ENCODE assay signal across 8 cellular contexts in the genomic region with DNA sequence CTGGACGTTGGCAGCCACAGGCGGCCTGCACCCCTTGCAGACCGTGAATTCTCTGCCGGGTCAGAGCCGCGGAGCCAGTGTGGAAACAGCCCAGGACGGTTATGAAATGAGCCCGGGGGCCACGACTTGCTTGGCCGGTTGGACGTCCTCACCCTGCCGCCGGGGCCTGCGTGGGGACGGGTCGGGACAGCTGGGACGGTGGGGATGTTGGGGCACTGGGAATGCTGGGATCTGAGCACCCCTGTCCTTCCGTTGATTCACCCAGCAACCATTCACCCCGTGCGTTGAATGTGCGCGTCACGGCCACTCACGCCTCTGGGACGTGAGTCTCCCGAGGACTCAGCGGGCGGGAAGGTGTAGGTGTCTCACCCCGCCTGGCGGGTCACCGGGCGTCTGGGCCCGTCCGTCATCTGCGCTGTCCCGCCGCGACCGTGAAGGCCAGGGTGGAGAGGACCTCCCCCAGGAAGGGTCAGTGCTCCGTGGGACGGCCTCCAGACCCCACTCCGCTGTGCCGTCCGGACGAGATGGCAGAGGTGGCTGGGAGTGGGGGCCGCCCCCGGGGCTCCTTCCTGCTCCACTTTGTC. TPM values are rescaled to one million over a fixed set of nuclear protein-coding genes. Genes with fewer than 3 reads are reported as not detected.
A peak's percentile ranks its signal among the peaks of the same experiment; 100 is the strongest.
DNase-seq lines count a peak whose midpoint lies in the region; ATAC-seq, FAIRE-seq and TF ChIP-seq lines count a peak whose summit lies in the region.

No MANE protein-coding gene starts in this region.

- H3K79me2 ChIP-seq in SU-DHL-6 (ENCODE audit: insufficient read depth, low read length) = no peaks in the 10 kb centered on the region

- no peaks in the 10 kb centered on the region for H3K9me3 ChIP-seq in SU-DHL-6 (ENCODE audit: insufficient read depth, low read length)
- no peaks in the 10 kb centered on the region for H3K9me3 ChIP-seq in esophagus (ENCODE audit: control insufficient read depth in 2 of 2, insufficient read depth in 1 of 2, low read depth in 1 of 2, low read length in 1 of 2)

- no peaks in the 10 kb centered on the region for H4K20me1 ChIP-seq in SU-DHL-6 (ENCODE audit: low read depth, low read length)

- 3 to 11% methylated on average over 47 of the region's 47 CpGs for WGBS in esophagus, 2 donors

- H3K4me1 Mint-ChIP-seq in natural killer cell = peaks cover 0 to 41% of the 10 kb centered on the region in 2 donors

- H3F3A ChIP-seq in SU-DHL-6 (ENCODE audit: insufficient read depth) = peaks cover 6% of the 10 kb centered on the region

- POLR2A ChIA-PET in GM10248 (lab: Yijun Ruan, JAX) = no interaction called here

- H3K4me3 ChIP-seq in SU-DHL-6 (ENCODE audit: insufficient read depth, low read length, poor library complexity, severe bottlenecking) (peak overlapping the region; percentile 44), esophagus (ENCODE audit: low read depth in 1 of 2, low read length in 2 of 2) (peak overlapping the region; percentile 61 to 73)

- H3K27me3 ChIP-seq in SU-DHL-6 (ENCODE audit: low read length) = no peaks in the 10 kb centered on the region
- H3K27me3 ChIP-seq in esophagus (ENCODE audit: control insufficient read depth in 1 of 2, insufficient read depth in 2 of 2, low read length in 2 of 2) = no peaks in the 10 kb centered on the region

- H2AFZ ChIP-seq in SU-DHL-6 (ENCODE audit: low read depth, low read length, severe bottlenecking) = peak overlapping the region; percentile 13

- in situ Hi-C loops in KBM-7 (cut with MboI; ENCODE audit: low pct_unique_long_range_greater_than_20kb, low sequenced_read_pairs) = no loop called here

- TF ChIP-seq CTCF in GM10248 (IDR thresholded peaks at IDR 0.05; ENCODE audit: control extremely low read depth, extremely low read depth, low read depth, missing control alignments) (no peak), SU-DHL-6 (IDR thresholded peaks at IDR 0.05; ENCODE audit: insufficient read depth, low read length, poor library complexity, severe bottlenecking) (no peak), natural killer cell (IDR thresholded peaks at IDR 0.05) (no peak)

- H3K9me3 Mint-ChIP-seq in natural killer cell = no peaks in the 10 kb centered on the region

- peak overlapping the region in 1 of 2 donors; percentile 83 for H3K27ac Mint-ChIP-seq in natural killer cell

- no peak overlapping the region for H3K27ac ChIP-seq in SU-DHL-6 (ENCODE audit: low read depth, low read length)
- peak overlapping the region; percentile 14 to 62 for H3K27ac ChIP-seq in esophagus (ENCODE audit: low read depth in 2 of 2, low read length in 1 of 2)

- H3K9ac ChIP-seq in SU-DHL-6 (ENCODE audit: low read length) = peak overlapping the region; percentile 48

- ATAC-seq in HG02763 (IDR thresholded peaks at IDR 0.05; ENCODE audit: unreplicated experiment) = peak; percentile 27
- ATAC-seq in natural killer cell = peak; percentile 51 to 71 (median 61)

- no peak for FAIRE-seq in GM19239 (lab: Jason Lieb, UNC)

- peak overlapping the region; percentile 80 for H3K4me3 Mint-ChIP-seq in natural killer cell

- DNase-seq in GM10248 (ENCODE audit: extremely low spot score) = peak; percentile 49
- DNase-seq in natural killer cell = peak; percentile 41
- no peak for DNase-seq in retina
- no peak for DNase-seq in KBM-7
- no peak for DNase-seq in GM19239 (ENCODE audit: insufficient read length, low spot score)

- H3K36me3 ChIP-seq in SU-DHL-6 (ENCODE audit: low read length) = no peaks in the 10 kb centered on the region
- no peaks in the 10 kb centered on the region for H3K36me3 ChIP-seq in esophagus (ENCODE audit: control insufficient read depth in 2 of 2, insufficient read depth in 2 of 2, low read length in 1 of 2)

- H3K9me2 ChIP-seq in SU-DHL-6 (replicated peaks; ENCODE audit: insufficient read depth, low read length) = no peaks in the 10 kb centered on the region

- H3K27me3 Mint-ChIP-seq in natural killer cell (ENCODE audit: low read depth in 2 of 2) = no peaks in the 10 kb centered on the region

- no peaks in the 10 kb centered on the region for H3K36me3 Mint-ChIP-seq in natural killer cell

- peak overlapping the region; percentile 51 for H3K4me2 ChIP-seq in SU-DHL-6 (ENCODE audit: low read depth, low read length, poor library complexity, severe bottlenecking)

- CTCF ChIA-PET in GM10248 (lab: Yijun Ruan, JAX) = no interaction called here

- intact Hi-C loops in natural killer cell (cut with micrococcal nuclease) = no loop called here

- H3K4me1 ChIP-seq in esophagus (ENCODE audit: control insufficient read depth in 2 of 2, insufficient read depth in 2 of 2, low read length in 1 of 2) = peaks cover 0 to 2% of the 10 kb centered on the region in 2 donors

RNA-seq across cellular contexts. Expression of gene PLCXD1, which starts 4.5 kb away (rescaled TPM):
- 10 to 100 TPM; 14.5 to 19.3 TPM for polyA plus RNA-seq in esophagus
- total RNA-seq in natural killer cell = 10 to 100 TPM; 16.3 to 20.9 (median 16.6) TPM

RNA-seq across cellular contexts. Expression of gene GTPBP6, which starts 41.9 kb away (rescaled TPM):
- polyA plus RNA-seq in esophagus = 10 to 100 TPM; 26.4 to 35.3 TPM
- 10 to 100 TPM; 46.9 to 62.8 (median 49.8) TPM for total RNA-seq in natural killer cell

Comparison
In these comparisons a context has a peak if more than half of its experiments do, and no peak if none do; other contexts are left out.
1. DNase-seq: peak in GM10248 (single experiment) and natural killer cell (single experiment); none in retina (single experiment), KBM-7 (single experiment) and GM19239 (single experiment).